8 cellular contexts compared by ENCODE assay signal in genomic region chr1:117758444-117759316, GRCh38.
DNase-seq lines count a peak whose midpoint lies in the region; ATAC-seq lines count a peak whose summit lies in the region.

No MANE protein-coding gene starts in this region.

- intact Hi-C loops in left colon (cut with DNase I, micrococcal nuclease): loop anchor here (5.0 to 10.0 kb wide), 3 partner anchors 221 to 241 kb away; no protein-coding TSS in a partner anchor

- DNase-seq in activated gamma-delta T cell treated with Interleukin-2 at 50 U/mL for 16 hours: peak; percentile 66
- no peak for DNase-seq in activated gamma-delta T cell (lab: John Stamatoyannopoulos, UW)
- peak; percentile 88 for DNase-seq in NCI-H2227 (lab: John Stamatoyannopoulos, UW; ENCODE audit: unreplicated experiment)
- peak; percentile 84 for DNase-seq in cerebellum (ENCODE audit: low spot score)
- peak; percentile 68 to 77 for DNase-seq in left colon
- peak; percentile 68 for DNase-seq in stimulated activated CD4-positive, alpha-beta T cell treated with anti-CD3 and anti-CD28 coated beads, Interleukin-1b, Interleukin-23, amount 100 ng/mL, for 48 hours

- ATAC-seq in HG03103 (IDR thresholded peaks at IDR 0.05; ENCODE audit: low read depth, unreplicated experiment) (peak; percentile 73), left colon (peak; percentile 91)
- ATAC-seq in activated CD4-positive, CD25-positive, alpha-beta regulatory T cell treated with anti-CD3 and anti-CD28 coated beads, Interleukin-2, amount 50 U/mL, for 24 hours: peak; percentile 83 to 89
